ENCODE assay signal across 32 cellular contexts in genomic region chr7:112889834-112890438, GRCh38.
"Had no signal": no experiment of that assay in that cellular context is flagged by ENCODE, and none has a peak within 500 bp of the region (broad histone marks: within the 10 kb centered on the region; RNA-seq: fewer than 3 reads in every experiment).

No MANE protein-coding gene starts in this region.

- FAIRE-seq: TTC549 had no signal

- H3K27me3 Mint-ChIP-seq: activated CD4-positive, alpha-beta memory T cell treated with anti-CD3 and anti-CD28 coated beads for 36 hours; activated naive CD4-positive, alpha-beta T cell treated with anti-CD3 and anti-CD28 coated beads, Interleukin-2, amount 10 ng/mL, durations not matched to agents 7 days and 5 days; activated naive CD8-positive, alpha-beta T cell; activated naive CD8-positive, alpha-beta T cell treated with anti-CD3 and anti-CD28 coated beads, Interleukin-2, amount 50 U/mL, for 24 hours; central memory CD8-positive, alpha-beta T cell had no signal

- H3K4me3 Mint-ChIP-seq: activated CD4-positive, alpha-beta memory T cell treated with anti-CD3 and anti-CD28 coated beads for 36 hours; activated naive CD4-positive, alpha-beta T cell treated with anti-CD3 and anti-CD28 coated beads, Interleukin-2, amount 10 ng/mL, durations not matched to agents 7 days and 5 days; activated naive CD8-positive, alpha-beta T cell; activated naive CD8-positive, alpha-beta T cell treated with anti-CD3 and anti-CD28 coated beads, Interleukin-2, amount 50 U/mL, for 24 hours; activated T-cell treated with anti-CD3 and anti-CD28 coated beads, Interleukin-2, amount 50 U/mL, for 4 hours; activated T-helper 1 cell treated with anti-CD3 and anti-CD28 coated beads, Interleukin-12 subunit alpha, Interleukin-12 subunit beta, Interleukin-2, Interleukin-4 antibody, amounts not matched to agents 30 ng/mL and 10 ng/mL and 1 ng/mL, durations not matched to agents 14 hours and 24 hours and 36 hours; central memory CD8-positive, alpha-beta T cell; T-helper 1 cell treated with Interleukin-12 subunit alpha and Interleukin-12 subunit beta and Interleukin-4 antibody, amounts not matched to agents 30 μg/mL and 1 μg/mL, for 36 hours; T-helper 2 cell treated with Interferon-gamma antibody and Interleukin-4, amounts not matched to agents 5 μg/mL and 100 μg/mL, for 36 hours had no signal

- H3K9me3 ChIP-seq: MG63, Peyer's patch, SJSA1, SK-N-SH had no signal

- H3K27me3 ChIP-seq: brain microvascular endothelial cell, MG63, Peyer's patch, SJSA1 had no signal

- ATAC-seq: activated naive CD8-positive, alpha-beta T cell treated with anti-CD3 and anti-CD28 coated beads, Interleukin-2, amount 50 U/mL, for 24 hours; activated T-cell treated with anti-CD3 and anti-CD28 coated beads, Interleukin-2, amount 50 U/mL, for 4 hours had no signal

- H3K9me2 ChIP-seq: SK-N-SH had no signal

- H3K9ac ChIP-seq: SK-N-SH had no signal

- H3K27ac Mint-ChIP-seq: activated CD4-positive, alpha-beta memory T cell treated with anti-CD3 and anti-CD28 coated beads for 36 hours; activated naive CD4-positive, alpha-beta T cell treated with anti-CD3 and anti-CD28 coated beads, Interleukin-2, amount 10 ng/mL, durations not matched to agents 7 days and 5 days; activated naive CD8-positive, alpha-beta T cell; activated naive CD8-positive, alpha-beta T cell treated with anti-CD3 and anti-CD28 coated beads, Interleukin-2, amount 50 U/mL, for 24 hours; activated T-helper 1 cell treated with anti-CD3 and anti-CD28 coated beads, Interleukin-12 subunit alpha, Interleukin-12 subunit beta, Interleukin-2, Interleukin-4 antibody, amounts not matched to agents 30 ng/mL and 10 ng/mL and 1 ng/mL, durations not matched to agents 14 hours and 24 hours and 36 hours; T-helper 1 cell treated with Interleukin-12 subunit alpha and Interleukin-12 subunit beta and Interleukin-4 antibody, amounts not matched to agents 30 μg/mL and 1 μg/mL, for 36 hours; T-helper 2 cell treated with Interferon-gamma antibody and Interleukin-4, amounts not matched to agents 5 μg/mL and 100 μg/mL, for 36 hours had no signal

- DNase-seq: activated CD4-positive, alpha-beta memory T cell treated with anti-CD3 and anti-CD28 coated beads for 36 hours; activated CD4-positive, alpha-beta T cell treated with anti-CD3 and anti-CD28 coated beads for 4 hours; activated CD4-positive, alpha-beta T cell treated with anti-CD3 and anti-CD28 coated beads, Interleukin-2, amount 50 U/mL, for 1 hour; activated CD4-positive, CD25-positive, alpha-beta regulatory T cell treated with anti-CD3 and anti-CD28 coated beads, Interleukin-2, amount 50 U/mL, for 72 hours; activated CD8-positive, alpha-beta memory T cell treated with anti-CD3 and anti-CD28 coated beads, Interleukin-2, amount 50 U/mL, for 4 hours; activated naive CD4-positive, alpha-beta T cell treated with anti-CD3 and anti-CD28 coated beads, Interleukin-2, amount 10 ng/mL, durations not matched to agents 7 days and 5 days; activated naive CD8-positive, alpha-beta T cell treated with anti-CD3 and anti-CD28 coated beads, Interleukin-2, amount 50 U/mL, for 24 hours; activated T-cell treated with anti-CD3 and anti-CD28 coated beads for 4 hours; activated T-cell treated with anti-CD3 and anti-CD28 coated beads, Interleukin-2, amount 50 U/mL, for 4 hours; anterior cingulate cortex; brain microvascular endothelial cell; MG63; NCI-H1048; NCI-H1105 treated with DMSO at 0.1 percent for 48 hours; NCI-H1436; NCI-H1694; NCI-H1930; NCI-H2081 treated with DMSO at 0.1 percent for 48 hours; NCI-H226; NCI-H446 treated with DMSO at 0.1 percent for 48 hours; NCI-H524; Peyer's patch; RPMI8226; SHP77 treated with DMSO at 0.1 percent for 48 hours; SK-N-SH had no signal

- H3K4me3 ChIP-seq: MG63, Peyer's patch, SJSA1 had no signal

- H3K4me1 ChIP-seq: Peyer's patch, SJSA1 had no signal

- H3K4me2 ChIP-seq: SK-N-SH had no signal

- H3K9me3 Mint-ChIP-seq: activated CD4-positive, alpha-beta memory T cell treated with anti-CD3 and anti-CD28 coated beads for 36 hours; activated naive CD4-positive, alpha-beta T cell treated with anti-CD3 and anti-CD28 coated beads, Interleukin-2, amount 10 ng/mL, durations not matched to agents 7 days and 5 days; activated naive CD8-positive, alpha-beta T cell treated with anti-CD3 and anti-CD28 coated beads, Interleukin-2, amount 50 U/mL, for 24 hours; activated T-cell treated with anti-CD3 and anti-CD28 coated beads, Interleukin-2, amount 50 U/mL, for 4 hours; central memory CD8-positive, alpha-beta T cell had no signal

- H3K4me1 Mint-ChIP-seq: activated naive CD4-positive, alpha-beta T cell treated with anti-CD3 and anti-CD28 coated beads, Interleukin-2, amount 10 ng/mL, durations not matched to agents 7 days and 5 days had no signal

- H3K27ac ChIP-seq: brain microvascular endothelial cell, Peyer's patch, SJSA1 had no signal

- H3K36me3 ChIP-seq: brain microvascular endothelial cell, MG63 had no signal
